1 cellular context compared by ENCODE assay signal in genomic region chr11:88359529-88359928, GRCh38.
TF ChIP-seq lines count a peak whose summit lies in the region.

No MANE protein-coding gene starts in this region.

TF ChIP-seq in GM12878, 131 proteins besides CTCF, POLR2A, EP300 and RAD21 (continued from another document):
- TF ChIP-seq RELB (IDR thresholded peaks at IDR 0.05; ENCODE audit: low read depth) (peak; percentile 90), HDAC6 (IDR thresholded peaks at IDR 0.05; ENCODE audit: unreplicated experiment) (no peak), IRF4 (IDR thresholded peaks at IDR 0.05; ENCODE audit: low read depth, low read length) (peak; percentile 79; the same call in 1 of the 2 replicates), POU2F2 (IDR thresholded peaks at IDR 0.05; ENCODE audit: borderline replicate concordance, low read depth, low read length) (0 out of 3 replicates have a peak, but pooled peaks have one; percentile 42), MTA2 (IDR thresholded peaks at IDR 0.05; ENCODE audit: low read depth) (peak; percentile 88), FOS (IDR thresholded peaks at IDR 0.05; ENCODE audit: borderline replicate concordance, extremely low read depth, insufficient read length) (no peak), CEBPB (IDR thresholded peaks at IDR 0.05; ENCODE audit: borderline replicate concordance in 1 of 2, low read depth in 2 of 2, low read length in 2 of 2) (no peak), SMC3 (IDR thresholded peaks at IDR 0.05; ENCODE audit: borderline replicate concordance, low read length) (peak; percentile 4; the same call in 1 of the 2 replicates), SPI1 (IDR thresholded peaks at IDR 0.05; ENCODE audit: borderline replicate concordance, insufficient read depth, low read depth, low read length) (peak; percentile 99), NFIC (IDR thresholded peaks at IDR 0.05; ENCODE audit: low read depth, low read length) (peak; percentile 84), NR2F1 (conservative IDR thresholded peaks at IDR 0.05) (0 out of 2 replicates have a peak, but pooled peaks have one; percentile 17), MTA3 (IDR thresholded peaks at IDR 0.05; ENCODE audit: borderline replicate concordance, low read length) (peak; percentile 86; the same call in 1 of the 2 replicates), RCOR1 (conservative IDR thresholded peaks at IDR 0.05; ENCODE audit: low read depth, low read length) (no peak), GABPA (IDR thresholded peaks at IDR 0.05; ENCODE audit: low read depth) (0 out of 2 replicates have a peak, but pooled peaks have one; percentile 7), NKRF (conservative IDR thresholded peaks at IDR 0.05) (peak; percentile 51; the same call in 1 of the 2 replicates), IKZF1 (conservative IDR thresholded peaks at IDR 0.05) (peak; percentile 96), ZNF592 (IDR thresholded peaks at IDR 0.05) (no peak), DPF2 (IDR thresholded peaks at IDR 0.05) (peak; percentile 95), ATF7 (IDR thresholded peaks at IDR 0.05; ENCODE audit: low read depth) (peak; percentile 42; the same call in 1 of the 2 replicates), JUNB (IDR thresholded peaks at IDR 0.05) (peak; percentile 75), STAT3 (IDR thresholded peaks at IDR 0.05; ENCODE audit: low read depth, low read length) (no peak), ZBED1 (IDR thresholded peaks at IDR 0.05; ENCODE audit: borderline replicate concordance) (no peak), CEBPZ (IDR thresholded peaks at IDR 0.05; ENCODE audit: low read depth, low read length) (no peak), BMI1 (IDR thresholded peaks at IDR 0.05; ENCODE audit: borderline replicate concordance) (peak; percentile 79; the same call in 1 of the 2 replicates), EED (IDR thresholded peaks at IDR 0.05; ENCODE audit: low read depth) (peak; percentile 93), BCL11A (IDR thresholded peaks at IDR 0.05; ENCODE audit: low read depth, low read length) (peak; percentile 83), POLR2AphosphoS2 (IDR thresholded peaks at IDR 0.05; ENCODE audit: low read depth, low read length) (no peak), SUZ12 (IDR thresholded peaks at IDR 0.05; ENCODE audit: unreplicated experiment) (no peak), ATF2 (IDR thresholded peaks at IDR 0.05; ENCODE audit: low read length) (peak; percentile 46; the same call in 1 of the 2 replicates), BHLHE40 (IDR thresholded peaks at IDR 0.05; ENCODE audit: borderline replicate concordance in 1 of 2, low read depth in 2 of 2, low read length in 1 of 2) (peak; percentile 39 to 44; a peak in 2 of 4 replicates), STAT1 (conservative IDR thresholded peaks at IDR 0.05) (no peak), NBN (IDR thresholded peaks at IDR 0.05) (peak; percentile 75; the same call in 1 of the 2 replicates), MEF2B (IDR thresholded peaks at IDR 0.05; ENCODE audit: partially characterized antibody, poor library complexity, severe bottlenecking) (peak; percentile 43), HDAC2 (IDR thresholded peaks at IDR 0.05) (no peak), CBX5 (IDR thresholded peaks at IDR 0.05; ENCODE audit: low read depth) (peak; percentile 88), JUND (IDR thresholded peaks at IDR 0.05; ENCODE audit: low read depth, low read length) (no peak), ZNF687 (IDR thresholded peaks at IDR 0.05) (peak; percentile 41; the same call in 1 of the 2 replicates)
